In the genomic region with DNA sequence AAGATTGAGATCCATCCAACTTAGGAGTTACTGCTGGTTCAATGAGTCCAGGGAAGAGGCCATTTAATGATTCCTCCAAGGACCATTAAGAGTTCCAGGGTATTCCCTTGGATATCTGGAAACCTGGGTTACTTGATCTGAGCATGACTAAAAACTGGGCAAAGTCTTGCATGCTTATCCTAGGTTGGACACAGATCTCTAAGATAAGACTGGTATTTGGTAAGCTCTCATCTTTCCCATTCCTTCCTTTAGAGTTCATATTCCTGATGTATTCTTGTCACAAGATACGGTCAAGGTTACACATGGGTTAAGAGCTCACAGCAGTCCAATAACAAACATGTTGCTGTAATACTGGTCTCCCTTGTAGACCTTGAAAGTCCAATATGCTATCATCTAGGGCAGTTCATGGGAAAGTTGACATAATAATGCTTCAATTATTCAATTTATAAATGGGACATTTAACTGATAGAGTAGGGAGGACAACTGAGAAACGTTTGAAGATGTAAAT, we compare ENCODE assay signal across 1 cellular context.
TF ChIP-seq lines count a peak whose summit lies in the region.

No MANE protein-coding gene starts in this region.

TF ChIP-seq in A549, 52 proteins besides CTCF, POLR2A, EP300 and RAD21 (continued from another document):
- no peak for TF ChIP-seq REST (IDR thresholded peaks at IDR 0.05)
